ENCODE assay signal across 1 cellular context in genomic region chr16:2223375-2224182, GRCh38.
TF ChIP-seq lines count a peak whose summit lies in the region.

Gene E4F1, plus strand, starts transcription at chr16:2223591. Its CDS starts 23 bp downstream, at chr16:2223614.

TF ChIP-seq in K562, 482 proteins besides CTCF, POLR2A, EP300 and RAD21 (continued from another document):
- TF ChIP-seq ZNF639 (CRISPR knock-in tag; conservative IDR thresholded peaks at IDR 0.05 in 1 of 2, IDR thresholded peaks at IDR 0.05 in 1 of 2) (peak in 1 of 2 experiments; percentile 94; a peak in 2 of 4 replicates), EP400 (IDR thresholded peaks at IDR 0.05) (peak; percentile 76; the same call in 1 of the 2 replicates), NFE2 (IDR thresholded peaks at IDR 0.05; ENCODE audit: low read depth) (peak; percentile 8; the same call in 1 of the 2 replicates)
